In genomic region chr11:57779275-57779674, GRCh38 we compare ENCODE assay signal across 1 cellular context.
TF ChIP-seq lines count a peak whose summit lies in the region.

No MANE protein-coding gene starts in this region.

TF ChIP-seq in H1, 55 proteins besides CTCF, POLR2A, EP300 and RAD21 (continued from another document):
- TF ChIP-seq NANOG (IDR thresholded peaks at IDR 0.05; ENCODE audit: insufficient read depth, low read depth, low read length, poor library complexity, severe bottlenecking) (peak; percentile 13), CHD1 (IDR thresholded peaks at IDR 0.05; ENCODE audit: low read depth, low read length) (no peak)
